ENCODE assay signal across 18 cellular contexts in genomic region chr18:42271656-42272355, GRCh38.
A peak's percentile ranks its signal among the peaks of the same experiment; 100 is the strongest.
DNase-seq lines count a peak whose midpoint lies in the region; ATAC-seq and TF ChIP-seq lines count a peak whose summit lies in the region.
"Had no signal": no experiment of that assay in that cellular context is flagged by ENCODE, and none has a peak within 500 bp of the region (broad histone marks: within the 10 kb centered on the region; RNA-seq: fewer than 3 reads in every experiment).

No MANE protein-coding gene starts in this region.

- TF ChIP-seq CTCF in nephron (IDR thresholded peaks at IDR 0.05; ENCODE audit: unreplicated experiment in 3 of 3) = no peak

- no peak overlapping the region for H3K9ac ChIP-seq in Karpas-422 (ENCODE audit: low read length)
- H3K9ac ChIP-seq: SK-N-SH had no signal

- H3K27me3 Mint-ChIP-seq in nephron (ENCODE audit: low read depth) = no peaks in the 10 kb centered on the region

- H3K9me3 ChIP-seq in Karpas-422 (ENCODE audit: low read length) (no peaks in the 10 kb centered on the region), SJSA1 (replicated peaks) (no peaks in the 10 kb centered on the region)
- H3K9me3 ChIP-seq: SK-N-SH had no signal

- no peaks in the 10 kb centered on the region for H3K36me3 Mint-ChIP-seq in nephron (ENCODE audit: low read depth)
- H3K36me3 Mint-ChIP-seq in activated naive CD4-positive, alpha-beta T cell treated with anti-CD3 and anti-CD28 coated beads, Interleukin-2, amount 50 U/mL, for 72 hours = no peaks in the 10 kb centered on the region
- H3K36me3 Mint-ChIP-seq: CD14-positive monocyte, T-cell had no signal

- no peaks in the 10 kb centered on the region for H3K4me1 Mint-ChIP-seq in nephron
- H3K4me1 Mint-ChIP-seq: CD14-positive monocyte, T-cell had no signal

- no peaks in the 10 kb centered on the region for H3K79me2 ChIP-seq in Karpas-422 (ENCODE audit: low read length)

- no peaks in the 10 kb centered on the region for H3K36me3 ChIP-seq in Karpas-422 (ENCODE audit: insufficient read depth, low read length)
- no peaks in the 10 kb centered on the region for H3K36me3 ChIP-seq in SJSA1

- H3K27ac ChIP-seq in Karpas-422 (ENCODE audit: low read length) (no peak overlapping the region), SJSA1 (peak overlapping the region; percentile 61)
- H3K27ac ChIP-seq: HL-60 had no signal

- H3K4me2 ChIP-seq in Karpas-422 (ENCODE audit: low read depth, low read length, poor library complexity, severe bottlenecking) = no peak overlapping the region
- H3K4me2 ChIP-seq: SK-N-SH had no signal

- H3K27ac Mint-ChIP-seq in nephron = peak overlapping the region in 2 of 3 experiments; percentile 83 to 96
- H3K27ac Mint-ChIP-seq in activated naive CD4-positive, alpha-beta T cell treated with anti-CD3 and anti-CD28 coated beads, Interleukin-2, amount 50 U/mL, for 72 hours = no peak overlapping the region
- H3K27ac Mint-ChIP-seq: CD14-positive monocyte, T-cell had no signal

- no peak overlapping the region for H2AFZ ChIP-seq in Karpas-422 (ENCODE audit: low read length)

- DNase-seq in ELF-1 (ENCODE audit: low read depth, low spot score) (peak; percentile 13), Karpas-422 (peak; percentile 24), SJSA1 (ENCODE audit: low read depth in 1 of 2, low spot score in 2 of 2) (no peak), inferior parietal cortex (ENCODE audit: extremely low spot score) (no peak)
- DNase-seq in activated naive CD4-positive, alpha-beta T cell treated with anti-CD3 and anti-CD28 coated beads, Interleukin-2, amount 50 U/mL, for 72 hours (ENCODE audit: low spot score in 2 of 2) = no peak
- DNase-seq: ACHN, AML-193, DMS79, MV-4-11, NCI-H1436 treated with DMSO at 0.1 percent for 48 hours, NCI-H2107, NCI-H774, SK-N-SH, T-cell had no signal

- H3K4me1 ChIP-seq in Karpas-422 (ENCODE audit: low read length) = no peaks in the 10 kb centered on the region
- peaks cover 56% of the 10 kb centered on the region for H3K4me1 ChIP-seq in SJSA1 (replicated peaks)

- peak overlapping the region in 1 of 3 experiments; percentile 3 for H3K4me3 Mint-ChIP-seq in nephron
- H3K4me3 Mint-ChIP-seq: CD14-positive monocyte, T-cell had no signal

- H3K27me3 ChIP-seq in Karpas-422 (ENCODE audit: low read length) (no peaks in the 10 kb centered on the region), SJSA1 (replicated peaks) (no peaks in the 10 kb centered on the region)

- H4K20me1 ChIP-seq in Karpas-422 (ENCODE audit: insufficient read depth, low read depth, low read length) = no peaks in the 10 kb centered on the region

- H3K9me3 Mint-ChIP-seq in nephron = no peaks in the 10 kb centered on the region
- H3K9me3 Mint-ChIP-seq in activated naive CD4-positive, alpha-beta T cell treated with anti-CD3 and anti-CD28 coated beads, Interleukin-2, amount 50 U/mL, for 72 hours = no peaks in the 10 kb centered on the region
- H3K9me3 Mint-ChIP-seq: CD14-positive monocyte had no signal

- ATAC-seq in activated naive CD4-positive, alpha-beta T cell treated with anti-CD3 and anti-CD28 coated beads, Interleukin-2, amount 50 U/mL, for 72 hours = no peak
- no peak for ATAC-seq in HG03045 (IDR thresholded peaks at IDR 0.05; ENCODE audit: unreplicated experiment)
- ATAC-seq: T-cell had no signal

- H3K9me2 ChIP-seq in Karpas-422 (replicated peaks; ENCODE audit: insufficient read depth, low read length) = no peaks in the 10 kb centered on the region
- H3K9me2 ChIP-seq: SK-N-SH had no signal

- H3K4me3 ChIP-seq in Karpas-422 (ENCODE audit: low read length) (no peak overlapping the region), SJSA1 (no peak overlapping the region)

Comparison
In these comparisons a context has a peak if more than half of its experiments do, and no peak if none do; other contexts are left out.
1. DNase-seq: peak in ELF-1 (single experiment) and Karpas-422 (single experiment); none in SJSA1 (0 of 2), activated naive CD4-positive, alpha-beta T cell treated with anti-CD3 and anti-CD28 coated beads, Interleukin-2, amount 50 U/mL, for 72 hours (0 of 2) and inferior parietal cortex (single experiment).
2. H3K27ac Mint-ChIP-seq: peak in nephron (2 of 3); none in activated naive CD4-positive, alpha-beta T cell treated with anti-CD3 and anti-CD28 coated beads, Interleukin-2, amount 50 U/mL, for 72 hours (0 of 2).